ENCODE assay signal across 21 cellular contexts in the genomic region with DNA sequence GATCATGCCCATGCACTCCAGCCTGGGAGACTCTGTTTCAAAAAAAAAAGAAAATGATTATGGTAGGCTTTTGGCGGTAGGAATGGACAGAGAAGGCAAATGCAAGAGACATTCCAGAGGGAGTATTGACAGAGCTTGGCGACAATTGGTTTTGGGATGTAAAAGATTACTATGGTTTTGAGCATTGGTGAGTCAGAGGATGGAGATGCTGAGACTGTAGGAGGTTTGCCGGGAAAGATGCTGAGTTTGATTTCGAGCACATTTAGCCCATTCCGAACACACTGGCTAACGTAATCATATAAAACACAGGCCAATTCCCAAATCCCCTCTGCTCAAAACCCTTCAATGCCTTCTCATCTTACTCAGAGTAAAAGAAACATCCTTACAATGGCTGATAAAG.
A peak's percentile ranks its signal among the peaks of the same experiment; 100 is the strongest.
DNase-seq lines count a peak whose midpoint lies in the region; ATAC-seq and TF ChIP-seq lines count a peak whose summit lies in the region.
"Had no signal": no experiment of that assay in that cellular context is flagged by ENCODE, and none has a peak within 500 bp of the region (broad histone marks: within the 10 kb centered on the region; RNA-seq: fewer than 3 reads in every experiment).

No MANE protein-coding gene starts in this region.

- no peak overlapping the region for H4K91ac ChIP-seq in IMR-90 (ENCODE audit: insufficient read depth, low read depth, low read length)

- no peak overlapping the region; the same call in 1 of the 2 replicates for H2AK5ac ChIP-seq in IMR-90 (ENCODE audit: low read depth, low read length)

- H3K4me2 ChIP-seq in IMR-90 (ENCODE audit: low read depth, low read length), result no peak overlapping the region

- H3K4me3 ChIP-seq in IMR-90 (ENCODE audit: insufficient read depth, low read depth, low read length), result no peak overlapping the region
- H3K4me3 ChIP-seq in adipocyte (ENCODE audit: low read length), result no peak overlapping the region
- H3K4me3 ChIP-seq: K562, lower lobe of right lung, tibial nerve had no signal

- H3K18ac ChIP-seq in IMR-90 (ENCODE audit: low read depth, low read length), result no peak overlapping the region

- H3K27me3 ChIP-seq in IMR-90 (ENCODE audit: control insufficient read depth, insufficient read depth, low read length), result no peaks in the 10 kb centered on the region
- no peaks in the 10 kb centered on the region for H3K27me3 ChIP-seq in adipocyte (replicated peaks; ENCODE audit: control insufficient read depth, insufficient read depth, low read length)
- H3K27me3 ChIP-seq: tibial nerve had no signal

- no peak overlapping the region for H2AK9ac ChIP-seq in IMR-90 (replicated peaks; ENCODE audit: low read depth, low read length, poor library complexity)

- dilution Hi-C loops in IMR-90 (cut with HindIII; ENCODE audit: low sequenced_read_pairs, unreplicated experiment), result no loop called here

- 0 out of 2 replicates have a peak, but pooled peaks cover 8% of the 10 kb centered on the region for H3K9me1 ChIP-seq in IMR-90 (ENCODE audit: insufficient read depth, low read length)

- no peak for TF ChIP-seq POLR2A in IMR-90 (IDR thresholded peaks at IDR 0.05; ENCODE audit: low read depth, low read length)

- DNase-seq in Daoy (ENCODE audit: low read depth) (peak; percentile 22), IMR-90 (peak; percentile 41), adipocyte (ENCODE audit: low read depth) (peak; percentile 47), kidney tubule cell (ENCODE audit: low spot score) (peak; percentile 19), iPS-NIHi7 (ENCODE audit: extremely low spot score) (no peak), SKM-1 (lab: John Stamatoyannopoulos, UW; ENCODE audit: unreplicated experiment) (no peak), substantia nigra (lab: John Stamatoyannopoulos, UW) (no peak)
- DNase-seq: activated CD4-positive, alpha-beta T cell treated with anti-CD3 and anti-CD28 coated beads for 48 hours; activated gamma-delta T cell; activated T-cell treated with anti-CD3 and anti-CD28 coated beads, Interleukin-2, amount 50 U/mL, for 1 hour; head of caudate nucleus; lower lobe of right lung; MM.1S; natural killer cell; NCI-H1417 treated with DMSO at 0.1 percent for 48 hours; NCI-H2081; NCI-H82; occipital lobe; stimulated activated naive CD8-positive, alpha-beta T cell treated with anti-CD3 and anti-CD28 coated beads, Interleukin-15, Interleukin-2, amounts not matched to agents 100 U/mL and 50 U/mL, for 24 hours had no signal

- H3K27ac ChIP-seq in IMR-90 (ENCODE audit: insufficient read depth, low read length) (no peak overlapping the region), substantia nigra (ENCODE audit: low read depth, low read length, poor library complexity, severe bottlenecking) (no peak overlapping the region)
- H3K27ac ChIP-seq: lower lobe of right lung, tibial nerve had no signal

- H2BK15ac ChIP-seq in IMR-90 (ENCODE audit: low read depth, low read length), result no peak overlapping the region; the same call in 2 of the 3 replicates

- H3K4me1 ChIP-seq in IMR-90 (ENCODE audit: control insufficient read depth, insufficient read depth, low read length) (peaks cover 7% of the 10 kb centered on the region; the same call in 1 of the 2 replicates), adipocyte (ENCODE audit: control insufficient read depth, insufficient read depth, low read length) (peaks cover 26% of the 10 kb centered on the region)
- H3K4me1 ChIP-seq: lower lobe of right lung, tibial nerve had no signal

- CTCF ChIA-PET in IMR-90 (lab: Yijun Ruan, JAX), result interaction anchor here (1.6 kb wide), 1 partner anchor 87 kb away, joined by 3 read pairs; no protein-coding TSS in a partner anchor

- in situ Hi-C loops in IMR-90 (cut with MboI; ENCODE audit: low sequenced_read_pairs), result no loop called here

- no peak for ATAC-seq in IMR-90 (ENCODE audit: low read depth)
- ATAC-seq: lower lobe of right lung; natural killer cell; stimulated activated naive CD8-positive, alpha-beta T cell treated with anti-CD3 and anti-CD28 coated beads, Interleukin-15, Interleukin-2, amounts not matched to agents 100 U/mL and 50 U/mL, for 24 hours had no signal

- no peak overlapping the region for H3K56ac ChIP-seq in IMR-90 (ENCODE audit: extremely low read depth, insufficient read depth, low read length)

- TF ChIP-seq CTCF in IMR-90 (conservative IDR thresholded peaks at IDR 0.05; ENCODE audit: low read depth, low read length), result no peak

- peak overlapping the region; percentile 20 for H2BK20ac ChIP-seq in IMR-90 (ENCODE audit: low read depth, low read length)

- H3K4ac ChIP-seq in IMR-90 (ENCODE audit: low read depth, low read length), result 0 out of 2 replicates have a peak overlapping the region, but pooled peaks have one; percentile 15

- peaks cover 0 to 3% of the 10 kb centered on the region in 2 experiments; a peak in 1 of 4 replicates for H3K79me1 ChIP-seq in IMR-90 (ENCODE audit: low read depth in 1 of 2, low read length in 2 of 2)

- WGBS in IMR-90 (ENCODE audit: extremely low coverage in 2 of 2, insufficient read length in 1 of 2), 2 experiments, result 91% methylated on average over 3 of the region's 6 CpGs; no CpG with 5 or more reads in 1 of the 2 experiments

- BruUV-seq in IMR-90 (replicated peaks; lab: Mats Ljungman, UMichigan), result no TSS peak

- POLR2A ChIA-PET in IMR-90 (lab: Charles Lee; ENCODE audit: unreplicated experiment), result no interaction called here

- H3K36me3 ChIP-seq in IMR-90 (ENCODE audit: control insufficient read depth, insufficient read depth, low read length), result no peaks in the 10 kb centered on the region
- H3K36me3 ChIP-seq in adipocyte (ENCODE audit: control insufficient read depth, insufficient read depth, low read length, severe bottlenecking), result no peaks in the 10 kb centered on the region
- H3K36me3 ChIP-seq: lower lobe of right lung, tibial nerve had no signal

- peak overlapping the region; percentile 32 for H2BK120ac ChIP-seq in IMR-90 (ENCODE audit: low read depth, low read length)

- no peaks in the 10 kb centered on the region for H3K9me3 ChIP-seq in IMR-90 (ENCODE audit: control insufficient read depth, insufficient read depth, low read length)
- no peaks in the 10 kb centered on the region for H3K9me3 ChIP-seq in adipocyte (ENCODE audit: control insufficient read depth, low read length)
- H3K9me3 ChIP-seq: lower lobe of right lung, tibial nerve had no signal

- H3K9ac ChIP-seq in IMR-90 (ENCODE audit: low read depth, low read length) (no peak overlapping the region), adipocyte (ENCODE audit: low read length) (no peak overlapping the region)

- no peak overlapping the region for H2AFZ ChIP-seq in IMR-90 (replicated peaks; ENCODE audit: low read length, poor library complexity)

- no peak for TF ChIP-seq RAD21 in IMR-90 (IDR thresholded peaks at IDR 0.05; ENCODE audit: low read length)

- H4K20me1 ChIP-seq in IMR-90 (ENCODE audit: insufficient read depth, low read length), result no peaks in the 10 kb centered on the region

- H4K8ac ChIP-seq in IMR-90 (ENCODE audit: low read depth in 2 of 2, low read length in 2 of 2), result no peak overlapping the region

- H4K5ac ChIP-seq in IMR-90 (ENCODE audit: low read depth, low read length), result no peak overlapping the region

- H3K14ac ChIP-seq in IMR-90 (replicated peaks; ENCODE audit: low read depth, low read length), result peak overlapping the region; percentile 14; the same call in 1 of the 2 replicates

- intact Hi-C loops in IMR-90 (cut with micrococcal nuclease), result no loop called here

- H2BK5ac ChIP-seq in IMR-90 (ENCODE audit: low read depth, low read length, poor library complexity, severe bottlenecking), result no peak overlapping the region

- no peak overlapping the region for H3K23ac ChIP-seq in IMR-90 (ENCODE audit: low read depth, low read length)

TF ChIP-seq in IMR-90, 13 proteins besides CTCF, POLR2A, EP300 and RAD21:
- TF ChIP-seq SMC3 (IDR thresholded peaks at IDR 0.05; ENCODE audit: low read depth, low read length) (no peak), CHD1 (IDR thresholded peaks at IDR 0.05; ENCODE audit: low read depth, low read length) (no peak), NFE2L2 (IDR thresholded peaks at IDR 0.05; ENCODE audit: low read depth, low read length) (no peak), FOS (IDR thresholded peaks at IDR 0.05; ENCODE audit: low read depth, low read length) (no peak), CEBPB (IDR thresholded peaks at IDR 0.05; ENCODE audit: low read depth, low read length) (no peak), BHLHE40 (IDR thresholded peaks at IDR 0.05; ENCODE audit: low read depth, low read length) (no peak), RCOR1 (IDR thresholded peaks at IDR 0.05; ENCODE audit: insufficient replicate concordance, low read length) (no peak), MAZ (IDR thresholded peaks at IDR 0.05; ENCODE audit: borderline replicate concordance, low read depth, low read length) (no peak), RFX5 (IDR thresholded peaks at IDR 0.05; ENCODE audit: low read depth, low read length) (no peak), MXI1 (IDR thresholded peaks at IDR 0.05; ENCODE audit: borderline replicate concordance, low read depth, low read length) (no peak), MAFK (IDR thresholded peaks at IDR 0.05; ENCODE audit: low read depth, low read length) (no peak)
- TF ChIP-seq, protein P1, sequence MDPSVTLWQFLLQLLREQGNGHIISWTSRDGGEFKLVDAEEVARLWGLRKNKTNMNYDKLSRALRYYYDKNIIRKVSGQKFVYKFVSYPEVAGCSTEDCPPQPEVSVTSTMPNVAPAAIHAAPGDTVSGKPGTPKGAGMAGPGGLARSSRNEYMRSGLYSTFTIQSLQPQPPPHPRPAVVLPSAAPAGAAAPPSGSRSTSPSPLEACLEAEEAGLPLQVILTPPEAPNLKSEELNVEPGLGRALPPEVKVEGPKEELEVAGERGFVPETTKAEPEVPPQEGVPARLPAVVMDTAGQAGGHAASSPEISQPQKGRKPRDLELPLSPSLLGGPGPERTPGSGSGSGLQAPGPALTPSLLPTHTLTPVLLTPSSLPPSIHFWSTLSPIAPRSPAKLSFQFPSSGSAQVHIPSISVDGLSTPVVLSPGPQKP (IDR thresholded peaks at IDR 0.05; ENCODE audit: borderline replicate concordance, low read depth, low read length), result no peak
- TF ChIP-seq, protein P2, sequence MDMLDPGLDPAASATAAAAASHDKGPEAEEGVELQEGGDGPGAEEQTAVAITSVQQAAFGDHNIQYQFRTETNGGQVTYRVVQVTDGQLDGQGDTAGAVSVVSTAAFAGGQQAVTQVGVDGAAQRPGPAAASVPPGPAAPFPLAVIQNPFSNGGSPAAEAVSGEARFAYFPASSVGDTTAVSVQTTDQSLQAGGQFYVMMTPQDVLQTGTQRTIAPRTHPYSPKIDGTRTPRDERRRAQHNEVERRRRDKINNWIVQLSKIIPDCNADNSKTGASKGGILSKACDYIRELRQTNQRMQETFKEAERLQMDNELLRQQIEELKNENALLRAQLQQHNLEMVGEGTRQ (IDR thresholded peaks at IDR 0.05; ENCODE audit: low read depth, low read length), result no peak

Comparison
In these comparisons a context has a peak if more than half of its experiments do, and no peak if none do; other contexts are left out.
1. DNase-seq: peak in Daoy (single experiment), IMR-90 (single experiment), adipocyte (single experiment) and kidney tubule cell (single experiment); none in iPS-NIHi7 (single experiment), SKM-1 (single experiment) and substantia nigra (0 of 49).